ENCODE assay signal across 1 cellular context in the genomic region with DNA sequence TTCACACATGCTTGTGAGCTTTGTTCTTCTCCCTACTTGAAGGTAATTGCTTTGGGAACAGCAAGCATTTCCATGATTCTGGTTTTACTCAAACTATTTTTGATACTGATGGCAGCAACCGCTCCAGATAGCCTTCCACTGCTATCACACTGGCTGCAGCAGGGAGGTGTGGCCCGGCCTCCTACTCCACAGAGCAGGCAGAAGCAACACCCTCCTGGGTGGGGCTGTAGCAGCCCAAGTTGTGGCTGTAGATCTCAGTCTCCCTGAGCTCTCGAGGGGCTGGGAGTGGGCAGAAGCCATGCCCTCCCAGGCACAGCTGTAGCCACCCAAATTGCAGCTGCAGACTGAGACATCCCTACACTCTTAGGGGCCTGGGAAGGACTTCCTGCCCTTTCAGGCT.
TF ChIP-seq lines count a peak whose summit lies in the region.

No MANE protein-coding gene starts in this region.

TF ChIP-seq in WTC11, 78 proteins besides CTCF, POLR2A, EP300 and RAD21 (continued from another document):
- TF ChIP-seq, protein P1, sequence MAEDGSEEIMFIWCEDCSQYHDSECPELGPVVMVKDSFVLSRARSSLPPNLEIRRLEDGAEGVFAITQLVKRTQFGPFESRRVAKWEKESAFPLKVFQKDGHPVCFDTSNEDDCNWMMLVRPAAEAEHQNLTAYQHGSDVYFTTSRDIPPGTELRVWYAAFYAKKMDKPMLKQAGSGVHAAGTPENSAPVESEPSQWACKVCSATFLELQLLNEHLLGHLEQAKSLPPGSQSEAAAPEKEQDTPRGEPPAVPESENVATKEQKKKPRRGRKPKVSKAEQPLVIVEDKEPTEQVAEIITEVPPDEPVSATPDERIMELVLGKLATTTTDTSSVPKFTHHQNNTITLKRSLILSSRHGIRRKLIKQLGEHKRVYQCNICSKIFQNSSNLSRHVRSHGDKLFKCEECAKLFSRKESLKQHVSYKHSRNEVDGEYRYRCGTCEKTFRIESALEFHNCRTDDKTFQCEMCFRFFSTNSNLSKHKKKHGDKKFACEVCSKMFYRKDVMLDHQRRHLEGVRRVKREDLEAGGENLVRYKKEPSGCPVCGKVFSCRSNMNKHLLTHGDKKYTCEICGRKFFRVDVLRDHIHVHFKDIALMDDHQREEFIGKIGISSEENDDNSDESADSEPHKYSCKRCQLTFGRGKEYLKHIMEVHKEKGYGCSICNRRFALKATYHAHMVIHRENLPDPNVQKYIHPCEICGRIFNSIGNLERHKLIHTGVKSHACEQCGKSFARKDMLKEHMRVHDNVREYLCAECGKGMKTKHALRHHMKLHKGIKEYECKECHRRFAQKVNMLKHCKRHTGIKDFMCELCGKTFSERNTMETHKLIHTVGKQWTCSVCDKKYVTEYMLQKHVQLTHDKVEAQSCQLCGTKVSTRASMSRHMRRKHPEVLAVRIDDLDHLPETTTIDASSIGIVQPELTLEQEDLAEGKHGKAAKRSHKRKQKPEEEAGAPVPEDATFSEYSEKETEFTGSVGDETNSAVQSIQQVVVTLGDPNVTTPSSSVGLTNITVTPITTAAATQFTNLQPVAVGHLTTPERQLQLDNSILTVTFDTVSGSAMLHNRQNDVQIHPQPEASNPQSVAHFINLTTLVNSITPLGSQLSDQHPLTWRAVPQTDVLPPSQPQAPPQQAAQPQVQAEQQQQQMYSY (CRISPR knock-in tag; IDR thresholded peaks at IDR 0.05), result no peak
- TF ChIP-seq, protein P2, sequence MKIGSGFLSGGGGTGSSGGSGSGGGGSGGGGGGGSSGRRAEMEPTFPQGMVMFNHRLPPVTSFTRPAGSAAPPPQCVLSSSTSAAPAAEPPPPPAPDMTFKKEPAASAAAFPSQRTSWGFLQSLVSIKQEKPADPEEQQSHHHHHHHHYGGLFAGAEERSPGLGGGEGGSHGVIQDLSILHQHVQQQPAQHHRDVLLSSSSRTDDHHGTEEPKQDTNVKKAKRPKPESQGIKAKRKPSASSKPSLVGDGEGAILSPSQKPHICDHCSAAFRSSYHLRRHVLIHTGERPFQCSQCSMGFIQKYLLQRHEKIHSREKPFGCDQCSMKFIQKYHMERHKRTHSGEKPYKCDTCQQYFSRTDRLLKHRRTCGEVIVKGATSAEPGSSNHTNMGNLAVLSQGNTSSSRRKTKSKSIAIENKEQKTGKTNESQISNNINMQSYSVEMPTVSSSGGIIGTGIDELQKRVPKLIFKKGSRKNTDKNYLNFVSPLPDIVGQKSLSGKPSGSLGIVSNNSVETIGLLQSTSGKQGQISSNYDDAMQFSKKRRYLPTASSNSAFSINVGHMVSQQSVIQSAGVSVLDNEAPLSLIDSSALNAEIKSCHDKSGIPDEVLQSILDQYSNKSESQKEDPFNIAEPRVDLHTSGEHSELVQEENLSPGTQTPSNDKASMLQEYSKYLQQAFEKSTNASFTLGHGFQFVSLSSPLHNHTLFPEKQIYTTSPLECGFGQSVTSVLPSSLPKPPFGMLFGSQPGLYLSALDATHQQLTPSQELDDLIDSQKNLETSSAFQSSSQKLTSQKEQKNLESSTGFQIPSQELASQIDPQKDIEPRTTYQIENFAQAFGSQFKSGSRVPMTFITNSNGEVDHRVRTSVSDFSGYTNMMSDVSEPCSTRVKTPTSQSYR (CRISPR knock-in tag; IDR thresholded peaks at IDR 0.05), result no peak
